Comparison of ENCODE assay signal across 15 cellular contexts in genomic region chr12:52178443-52178842, GRCh38. TPM values are rescaled to one million over a fixed set of nuclear protein-coding genes. Genes with fewer than 3 reads are reported as not detected.
"Had no signal": no experiment of that assay in that cellular context is flagged by ENCODE, and none has a peak within 500 bp of the region (broad histone marks: within the 10 kb centered on the region; RNA-seq: fewer than 3 reads in every experiment).

No MANE protein-coding gene starts in this region.

- H3K4me3 ChIP-seq: gastrocnemius medialis, heart left ventricle, pancreas, transverse colon had no signal

- H3K4me1 Mint-ChIP-seq: activated naive CD8-positive, alpha-beta T cell treated with anti-CD3 and anti-CD28 coated beads for 36 hours; immature natural killer cell had no signal

- H3K27me3 Mint-ChIP-seq: activated naive CD8-positive, alpha-beta T cell treated with anti-CD3 and anti-CD28 coated beads for 36 hours had no signal

- H3K36me3 Mint-ChIP-seq: activated naive CD8-positive, alpha-beta T cell treated with anti-CD3 and anti-CD28 coated beads for 36 hours; immature natural killer cell had no signal

- DNase-seq: activated CD4-positive, alpha-beta T cell treated with anti-CD3 and anti-CD28 coated beads, Interleukin-2, amount 10 ng/mL, durations not matched to agents 7 days and 5 days; activated CD4-positive, CD25-positive, alpha-beta regulatory T cell; activated CD8-positive, alpha-beta memory T cell treated with anti-CD3 and anti-CD28 coated beads, Interleukin-2, amount 50 U/mL, for 48 hours; activated naive CD8-positive, alpha-beta T cell treated with anti-CD3 and anti-CD28 coated beads for 36 hours; cerebellar nuclear complex; dermis blood vessel endothelial cell; gastrocnemius medialis; immature natural killer cell; stimulated activated CD4-positive, alpha-beta T cell treated with anti-CD3 and anti-CD28 coated beads, Interleukin-1b, Interleukin-23, amount 100 ng/mL, for 48 hours; T-helper 2 cell; transverse colon had no signal

- H3K36me3 ChIP-seq: gastrocnemius medialis, heart left ventricle, pancreas, transverse colon had no signal

- H3K27me3 ChIP-seq: gastrocnemius medialis, heart left ventricle, pancreas, transverse colon had no signal

- H3K4me1 ChIP-seq: pancreas, transverse colon had no signal

- H3K9me3 ChIP-seq: gastrocnemius medialis, heart left ventricle, pancreas, transverse colon had no signal

- H3K4me3 Mint-ChIP-seq: activated CD4-positive, alpha-beta T cell treated with anti-CD3 and anti-CD28 coated beads, Interleukin-2, amount 10 ng/mL, durations not matched to agents 7 days and 5 days; activated naive CD8-positive, alpha-beta T cell treated with anti-CD3 and anti-CD28 coated beads for 36 hours; immature natural killer cell; neural crest cell had no signal

- H3K27ac Mint-ChIP-seq: activated CD4-positive, alpha-beta T cell treated with anti-CD3 and anti-CD28 coated beads, Interleukin-2, amount 10 ng/mL, durations not matched to agents 7 days and 5 days; activated naive CD8-positive, alpha-beta T cell treated with anti-CD3 and anti-CD28 coated beads for 36 hours; immature natural killer cell had no signal

- H3K27ac ChIP-seq: gastrocnemius medialis, pancreas, transverse colon had no signal

- ATAC-seq: gastrocnemius medialis, pancreas had no signal

- H3K9me3 Mint-ChIP-seq: activated CD4-positive, alpha-beta T cell treated with anti-CD3 and anti-CD28 coated beads, Interleukin-2, amount 10 ng/mL, durations not matched to agents 7 days and 5 days; activated naive CD8-positive, alpha-beta T cell treated with anti-CD3 and anti-CD28 coated beads for 36 hours; immature natural killer cell; neural crest cell had no signal

RNA-seq across cellular contexts. Expression of gene KRT80, which starts 13.4 kb away (rescaled TPM):
- total RNA-seq: activated CD4-positive, alpha-beta T cell treated with anti-CD3 and anti-CD28 coated beads, Interleukin-2, amount 10 ng/mL, durations not matched to agents 7 days and 5 days; activated naive CD8-positive, alpha-beta T cell treated with anti-CD3 and anti-CD28 coated beads for 36 hours; neural crest cell; subcutaneous adipose tissue had no signal
- polyA plus RNA-seq: immature natural killer cell had no signal

RNA-seq across cellular contexts. Expression of gene KRT7, which starts 54.6 kb away (rescaled TPM):
- total RNA-seq: neural crest cell had no signal
- polyA plus RNA-seq: immature natural killer cell had no signal
